In genomic region chr19:15540435-15540834, GRCh38 we compare ENCODE assay signal across 1 cellular context.
TF ChIP-seq lines count a peak whose summit lies in the region.

No MANE protein-coding gene starts in this region.

TF ChIP-seq in HepG2, 621 proteins besides CTCF, POLR2A, EP300 and RAD21 (continued from another document and continues in another):
- TF ChIP-seq, protein P1, sequence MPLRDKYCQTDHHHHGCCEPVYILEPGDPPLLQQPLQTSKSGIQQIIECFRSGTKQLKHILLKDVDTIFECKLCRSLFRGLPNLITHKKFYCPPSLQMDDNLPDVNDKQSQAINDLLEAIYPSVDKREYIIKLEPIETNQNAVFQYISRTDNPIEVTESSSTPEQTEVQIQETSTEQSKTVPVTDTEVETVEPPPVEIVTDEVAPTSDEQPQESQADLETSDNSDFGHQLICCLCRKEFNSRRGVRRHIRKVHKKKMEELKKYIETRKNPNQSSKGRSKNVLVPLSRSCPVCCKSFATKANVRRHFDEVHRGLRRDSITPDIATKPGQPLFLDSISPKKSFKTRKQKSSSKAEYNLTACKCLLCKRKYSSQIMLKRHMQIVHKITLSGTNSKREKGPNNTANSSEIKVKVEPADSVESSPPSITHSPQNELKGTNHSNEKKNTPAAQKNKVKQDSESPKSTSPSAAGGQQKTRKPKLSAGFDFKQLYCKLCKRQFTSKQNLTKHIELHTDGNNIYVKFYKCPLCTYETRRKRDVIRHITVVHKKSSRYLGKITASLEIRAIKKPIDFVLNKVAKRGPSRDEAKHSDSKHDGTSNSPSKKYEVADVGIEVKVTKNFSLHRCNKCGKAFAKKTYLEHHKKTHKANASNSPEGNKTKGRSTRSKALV (CRISPR knock-in tag; IDR thresholded peaks at IDR 0.05), result no peak
- TF ChIP-seq ZNF720 (CRISPR knock-in tag; IDR thresholded peaks at IDR 0.05), result no peak
- no peak for TF ChIP-seq AGO1 (IDR thresholded peaks at IDR 0.05; ENCODE audit: low read depth, low read length, poor library complexity, severe bottlenecking)
- no peak for TF ChIP-seq HOXD1 (CRISPR knock-in tag; IDR thresholded peaks at IDR 0.05)
- TF ChIP-seq KLF16 (CRISPR knock-in tag; IDR thresholded peaks at IDR 0.05), result no peak
- no peak for TF ChIP-seq ZZZ3 (CRISPR knock-in tag; IDR thresholded peaks at IDR 0.05; ENCODE audit: borderline replicate concordance)
- TF ChIP-seq CCAR2 (optimal IDR thresholded peaks at IDR 0.05; ENCODE audit: low read depth, low read length), result no peak
- TF ChIP-seq SP5 (CRISPR knock-in tag; IDR thresholded peaks at IDR 0.05; ENCODE audit: borderline replicate concordance, low read depth), result no peak
- no peak for TF ChIP-seq FOXK2 (IDR thresholded peaks at IDR 0.05)
- TF ChIP-seq, protein P2, sequence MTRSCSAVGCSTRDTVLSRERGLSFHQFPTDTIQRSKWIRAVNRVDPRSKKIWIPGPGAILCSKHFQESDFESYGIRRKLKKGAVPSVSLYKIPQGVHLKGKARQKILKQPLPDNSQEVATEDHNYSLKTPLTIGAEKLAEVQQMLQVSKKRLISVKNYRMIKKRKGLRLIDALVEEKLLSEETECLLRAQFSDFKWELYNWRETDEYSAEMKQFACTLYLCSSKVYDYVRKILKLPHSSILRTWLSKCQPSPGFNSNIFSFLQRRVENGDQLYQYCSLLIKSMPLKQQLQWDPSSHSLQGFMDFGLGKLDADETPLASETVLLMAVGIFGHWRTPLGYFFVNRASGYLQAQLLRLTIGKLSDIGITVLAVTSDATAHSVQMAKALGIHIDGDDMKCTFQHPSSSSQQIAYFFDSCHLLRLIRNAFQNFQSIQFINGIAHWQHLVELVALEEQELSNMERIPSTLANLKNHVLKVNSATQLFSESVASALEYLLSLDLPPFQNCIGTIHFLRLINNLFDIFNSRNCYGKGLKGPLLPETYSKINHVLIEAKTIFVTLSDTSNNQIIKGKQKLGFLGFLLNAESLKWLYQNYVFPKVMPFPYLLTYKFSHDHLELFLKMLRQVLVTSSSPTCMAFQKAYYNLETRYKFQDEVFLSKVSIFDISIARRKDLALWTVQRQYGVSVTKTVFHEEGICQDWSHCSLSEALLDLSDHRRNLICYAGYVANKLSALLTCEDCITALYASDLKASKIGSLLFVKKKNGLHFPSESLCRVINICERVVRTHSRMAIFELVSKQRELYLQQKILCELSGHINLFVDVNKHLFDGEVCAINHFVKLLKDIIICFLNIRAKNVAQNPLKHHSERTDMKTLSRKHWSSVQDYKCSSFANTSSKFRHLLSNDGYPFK (CRISPR knock-in tag; IDR thresholded peaks at IDR 0.05; ENCODE audit: borderline replicate concordance), result 0 out of 2 replicates have a peak, but pooled peaks have one; percentile 16
- no peak for TF ChIP-seq RARA (CRISPR knock-in tag; IDR thresholded peaks at IDR 0.05)
- TF ChIP-seq HMGA1 (CRISPR knock-in tag; conservative IDR thresholded peaks at IDR 0.05), result no peak
- TF ChIP-seq JARID2 (CRISPR knock-in tag; IDR thresholded peaks at IDR 0.05; ENCODE audit: insufficient replicate concordance), result no peak
- no peak for TF ChIP-seq TCF12 (IDR thresholded peaks at IDR 0.05)
- no peak for TF ChIP-seq TCF12 (CRISPR knock-in tag; IDR thresholded peaks at IDR 0.05)
- TF ChIP-seq ARHGAP35 (CRISPR knock-in tag; IDR thresholded peaks at IDR 0.05; ENCODE audit: borderline replicate concordance), result no peak
- TF ChIP-seq ZNF296 (CRISPR knock-in tag; conservative IDR thresholded peaks at IDR 0.05), result no peak
- TF ChIP-seq, protein P3, sequence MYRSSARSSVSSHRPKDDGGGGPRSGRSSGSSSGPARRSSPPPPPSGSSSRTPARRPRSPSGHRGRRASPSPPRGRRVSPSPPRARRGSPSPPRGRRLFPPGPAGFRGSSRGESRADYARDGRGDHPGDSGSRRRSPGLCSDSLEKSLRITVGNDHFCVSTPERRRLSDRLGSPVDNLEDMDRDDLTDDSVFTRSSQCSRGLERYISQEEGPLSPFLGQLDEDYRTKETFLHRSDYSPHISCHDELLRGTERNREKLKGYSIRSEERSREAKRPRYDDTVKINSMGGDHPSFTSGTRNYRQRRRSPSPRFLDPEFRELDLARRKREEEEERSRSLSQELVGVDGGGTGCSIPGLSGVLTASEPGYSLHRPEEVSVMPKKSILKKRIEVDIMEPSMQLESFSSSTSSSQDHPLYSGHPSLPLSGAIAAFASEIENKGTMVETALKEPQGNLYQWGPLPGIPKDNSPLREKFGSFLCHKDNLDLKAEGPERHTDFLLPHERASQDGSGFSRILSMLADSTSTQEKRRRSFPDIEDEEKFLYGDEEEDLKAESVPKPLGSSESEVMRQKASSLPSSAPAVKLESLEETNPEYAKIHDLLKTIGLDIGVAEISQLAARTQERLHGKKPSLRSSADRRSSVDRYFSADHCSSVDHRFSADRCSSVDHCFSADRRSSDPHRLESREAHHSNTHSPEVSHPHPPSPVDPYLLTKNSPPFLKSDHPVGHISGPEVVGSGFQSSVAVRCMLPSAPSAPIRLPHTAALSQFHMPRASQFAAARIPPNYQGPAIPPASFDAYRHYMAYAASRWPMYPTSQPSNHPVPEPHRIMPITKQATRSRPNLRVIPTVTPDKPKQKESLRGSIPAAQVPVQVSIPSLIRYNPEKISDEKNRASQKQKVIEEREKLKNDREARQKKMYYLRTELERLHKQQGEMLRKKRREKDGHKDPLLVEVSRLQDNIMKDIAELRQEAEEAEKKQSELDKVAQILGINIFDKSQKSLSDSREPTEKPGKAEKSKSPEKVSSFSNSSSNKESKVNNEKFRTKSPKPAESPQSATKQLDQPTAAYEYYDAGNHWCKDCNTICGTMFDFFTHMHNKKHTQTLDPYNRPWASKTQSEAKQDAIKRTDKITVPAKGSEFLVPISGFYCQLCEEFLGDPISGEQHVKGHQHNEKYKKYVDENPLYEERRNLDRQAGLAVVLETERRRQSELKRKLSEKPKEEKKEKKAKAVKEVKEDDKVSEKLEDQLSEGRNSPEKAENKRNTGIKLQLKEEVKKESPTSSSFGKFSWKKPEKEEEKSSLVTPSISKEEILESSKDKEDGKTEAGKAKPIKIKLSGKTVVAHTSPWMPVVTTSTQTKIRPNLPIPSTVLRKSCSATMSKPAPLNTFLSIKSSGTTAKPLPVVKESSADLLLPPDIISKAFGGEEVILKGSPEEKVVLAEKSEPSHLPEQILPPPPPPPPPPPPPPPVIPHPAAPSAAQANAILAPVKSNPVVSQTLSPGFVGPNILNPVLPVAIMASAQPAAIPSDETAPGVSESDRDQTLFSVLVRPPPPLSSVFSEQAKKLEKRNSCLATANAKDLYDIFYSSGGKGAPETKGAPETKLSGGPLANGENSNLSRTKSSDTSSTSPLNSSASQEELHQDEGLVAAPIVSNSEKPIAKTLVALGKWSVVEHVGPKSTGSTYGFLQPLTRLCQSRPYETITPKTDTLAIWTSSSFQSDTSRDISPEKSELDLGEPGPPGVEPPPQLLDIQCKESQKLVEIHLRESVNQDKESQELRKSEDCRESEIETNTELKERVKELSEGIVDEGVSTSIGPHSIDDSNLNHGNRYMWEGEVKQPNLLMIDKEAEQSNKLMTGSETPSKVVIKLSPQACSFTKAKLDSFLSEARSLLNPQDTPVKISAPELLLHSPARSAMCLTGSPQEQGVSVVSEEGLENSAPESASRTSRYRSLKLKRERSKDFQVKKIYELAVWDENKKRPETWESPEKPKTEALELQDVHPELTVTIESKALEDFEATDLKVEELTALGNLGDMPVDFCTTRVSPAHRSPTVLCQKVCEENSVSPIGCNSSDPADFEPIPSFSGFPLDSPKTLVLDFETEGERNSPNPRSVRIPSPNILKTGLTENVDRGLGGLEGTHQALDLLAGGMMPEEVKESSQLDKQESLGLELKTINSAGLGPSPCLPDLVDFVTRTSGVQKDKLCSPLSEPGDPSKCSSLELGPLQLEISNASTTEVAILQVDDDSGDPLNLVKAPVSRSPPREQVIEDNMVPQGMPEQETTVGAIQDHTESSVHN (CRISPR knock-in tag; IDR thresholded peaks at IDR 0.05), result no peak
- no peak for TF ChIP-seq SMARCE1 (IDR thresholded peaks at IDR 0.05; ENCODE audit: borderline replicate concordance)
- no peak for TF ChIP-seq STAT5B (CRISPR knock-in tag; IDR thresholded peaks at IDR 0.05)
- no peak for TF ChIP-seq MEF2D (CRISPR knock-in tag; IDR thresholded peaks at IDR 0.05)
- TF ChIP-seq SRF (IDR thresholded peaks at IDR 0.05; ENCODE audit: low read depth, low read length), result no peak
- no peak for TF ChIP-seq ZMYM3 (CRISPR knock-in tag; IDR thresholded peaks at IDR 0.05)
- TF ChIP-seq EHMT2 (IDR thresholded peaks at IDR 0.05; ENCODE audit: borderline replicate concordance, low read depth, low read length), result no peak
- TF ChIP-seq REPIN1 (CRISPR knock-in tag; IDR thresholded peaks at IDR 0.05; ENCODE audit: borderline replicate concordance, low read depth), result no peak
- TF ChIP-seq ZIK1 (CRISPR knock-in tag; IDR thresholded peaks at IDR 0.05; ENCODE audit: borderline replicate concordance, low read depth), result no peak
- TF ChIP-seq FOSL2 (CRISPR knock-in tag; IDR thresholded peaks at IDR 0.05), result peak; percentile 43; the same call in 1 of the 2 replicates
- TF ChIP-seq KLF12 (CRISPR knock-in tag; IDR thresholded peaks at IDR 0.05; ENCODE audit: borderline replicate concordance), result no peak
- TF ChIP-seq MEIS2 (CRISPR knock-in tag; IDR thresholded peaks at IDR 0.05), result no peak
- no peak for TF ChIP-seq GLMP (CRISPR knock-in tag; IDR thresholded peaks at IDR 0.05; ENCODE audit: borderline replicate concordance)
- 0 out of 2 replicates have a peak, but pooled peaks have one; percentile 48 for TF ChIP-seq ONECUT2 (CRISPR knock-in tag; IDR thresholded peaks at IDR 0.05)
- TF ChIP-seq TMF1 (CRISPR knock-in tag; IDR thresholded peaks at IDR 0.05; ENCODE audit: low read depth), result no peak
- TF ChIP-seq ZBTB1 (CRISPR knock-in tag; IDR thresholded peaks at IDR 0.05; ENCODE audit: borderline replicate concordance), result no peak
- no peak for TF ChIP-seq MED13 (CRISPR knock-in tag; IDR thresholded peaks at IDR 0.05)
- no peak for TF ChIP-seq POLR2AphosphoS5 (IDR thresholded peaks at IDR 0.05; ENCODE audit: low read depth, low read length)
- TF ChIP-seq NR0B2 (CRISPR knock-in tag; IDR thresholded peaks at IDR 0.05), result no peak
- TF ChIP-seq KDM5B (CRISPR knock-in tag; IDR thresholded peaks at IDR 0.05; ENCODE audit: borderline replicate concordance), result no peak
- no peak for TF ChIP-seq ZNF790 (CRISPR knock-in tag; IDR thresholded peaks at IDR 0.05; ENCODE audit: borderline replicate concordance)
- no peak for TF ChIP-seq ZNF550 (CRISPR knock-in tag; IDR thresholded peaks at IDR 0.05; ENCODE audit: borderline replicate concordance)
- no peak for TF ChIP-seq KDM3A (CRISPR knock-in tag; IDR thresholded peaks at IDR 0.05; ENCODE audit: low read depth)
- TF ChIP-seq ZBTB20 (CRISPR knock-in tag; IDR thresholded peaks at IDR 0.05; ENCODE audit: borderline replicate concordance, low read depth), result no peak
- peak; percentile 10; the same call in 1 of the 2 replicates for TF ChIP-seq FOXA3 (CRISPR knock-in tag; IDR thresholded peaks at IDR 0.05)
- no peak for TF ChIP-seq CBX2 (IDR thresholded peaks at IDR 0.05; ENCODE audit: low read depth, low read length)
- TF ChIP-seq CBX2 (CRISPR knock-in tag; IDR thresholded peaks at IDR 0.05; ENCODE audit: low read depth), result no peak
- no peak for TF ChIP-seq CCDC6 (CRISPR knock-in tag; IDR thresholded peaks at IDR 0.05)
- TF ChIP-seq HOMEZ (CRISPR knock-in tag; IDR thresholded peaks at IDR 0.05; ENCODE audit: low read depth), result no peak
- no peak for TF ChIP-seq MED1 (CRISPR knock-in tag; IDR thresholded peaks at IDR 0.05)
- TF ChIP-seq JDP2 (CRISPR knock-in tag; IDR thresholded peaks at IDR 0.05; ENCODE audit: borderline replicate concordance), result no peak
- TF ChIP-seq ZNF281 (CRISPR knock-in tag; IDR thresholded peaks at IDR 0.05; ENCODE audit: borderline replicate concordance), result no peak
- no peak for TF ChIP-seq ZNF282 (IDR thresholded peaks at IDR 0.05; ENCODE audit: partially characterized antibody)
- TF ChIP-seq KAT2B (IDR thresholded peaks at IDR 0.05; ENCODE audit: borderline replicate concordance, low read depth, low read length), result no peak
- TF ChIP-seq NFATC3 (CRISPR knock-in tag; IDR thresholded peaks at IDR 0.05), result no peak
- TF ChIP-seq MAFG (CRISPR knock-in tag; IDR thresholded peaks at IDR 0.05), result no peak
- TF ChIP-seq ARNT (IDR thresholded peaks at IDR 0.05), result no peak
